In the genomic region with DNA sequence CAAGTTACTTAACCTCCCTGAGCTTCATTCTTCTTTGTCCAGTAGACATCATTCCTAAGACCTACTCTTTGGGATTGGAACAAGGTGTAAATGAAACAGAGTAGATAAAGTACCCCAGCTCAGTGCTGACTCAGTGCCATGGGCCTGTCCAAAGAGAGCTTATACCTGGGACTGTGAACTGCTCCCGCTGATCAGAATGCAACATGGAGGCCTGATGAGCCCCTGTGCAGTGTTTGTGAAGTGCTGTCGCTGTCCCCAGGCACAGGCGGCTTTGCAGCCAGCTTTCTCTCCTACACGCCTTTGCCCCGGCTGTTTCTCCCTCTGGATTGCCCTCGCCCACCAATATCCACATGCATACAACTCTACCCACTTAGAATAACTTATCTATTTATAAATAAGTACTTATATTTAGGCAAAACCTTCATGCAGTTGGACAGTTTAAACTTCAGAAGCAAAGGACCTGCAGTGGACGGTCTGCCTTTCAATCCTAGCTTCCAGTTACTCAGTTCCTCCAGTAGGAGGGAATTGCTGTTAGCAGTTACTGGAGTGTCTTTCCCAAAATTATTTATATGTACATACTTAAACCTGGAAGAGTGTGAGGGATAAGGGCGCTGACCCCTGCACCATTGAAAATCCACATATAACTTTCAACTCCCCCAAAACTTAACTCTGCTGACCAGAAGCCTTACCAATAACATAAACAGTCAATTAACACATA, we compare ENCODE assay signal across 2 cellular contexts.
TF ChIP-seq lines count a peak whose summit lies in the region.

No MANE protein-coding gene starts in this region.

TF ChIP-seq in SK-N-SH, 30 proteins besides CTCF, POLR2A, EP300 and RAD21 (continued from another document):
- TF ChIP-seq ZBTB33 (IDR thresholded peaks at IDR 0.05; ENCODE audit: borderline replicate concordance, low read depth) (no peak), FOXM1 (IDR thresholded peaks at IDR 0.05; ENCODE audit: low read depth) (no peak)
- TF ChIP-seq, protein P1, sequence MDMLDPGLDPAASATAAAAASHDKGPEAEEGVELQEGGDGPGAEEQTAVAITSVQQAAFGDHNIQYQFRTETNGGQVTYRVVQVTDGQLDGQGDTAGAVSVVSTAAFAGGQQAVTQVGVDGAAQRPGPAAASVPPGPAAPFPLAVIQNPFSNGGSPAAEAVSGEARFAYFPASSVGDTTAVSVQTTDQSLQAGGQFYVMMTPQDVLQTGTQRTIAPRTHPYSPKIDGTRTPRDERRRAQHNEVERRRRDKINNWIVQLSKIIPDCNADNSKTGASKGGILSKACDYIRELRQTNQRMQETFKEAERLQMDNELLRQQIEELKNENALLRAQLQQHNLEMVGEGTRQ (IDR thresholded peaks at IDR 0.05; ENCODE audit: borderline replicate concordance, low read depth, low read length) = no peak

TF ChIP-seq in SK-N-SH treated with all-trans-retinoic acid at 6 μM for 48 hours, 23 proteins besides CTCF, POLR2A, EP300 and RAD21 (continued from another document):
- TF ChIP-seq POU6F1 (CRISPR knock-in tag; IDR thresholded peaks at IDR 0.05; ENCODE audit: borderline replicate concordance, low read depth) = no peak
- TF ChIP-seq TOX (CRISPR knock-in tag; IDR thresholded peaks at IDR 0.05; ENCODE audit: borderline replicate concordance) = no peak
- TF ChIP-seq CSDC2 (CRISPR knock-in tag; IDR thresholded peaks at IDR 0.05) = no peak
- TF ChIP-seq, protein P2, sequence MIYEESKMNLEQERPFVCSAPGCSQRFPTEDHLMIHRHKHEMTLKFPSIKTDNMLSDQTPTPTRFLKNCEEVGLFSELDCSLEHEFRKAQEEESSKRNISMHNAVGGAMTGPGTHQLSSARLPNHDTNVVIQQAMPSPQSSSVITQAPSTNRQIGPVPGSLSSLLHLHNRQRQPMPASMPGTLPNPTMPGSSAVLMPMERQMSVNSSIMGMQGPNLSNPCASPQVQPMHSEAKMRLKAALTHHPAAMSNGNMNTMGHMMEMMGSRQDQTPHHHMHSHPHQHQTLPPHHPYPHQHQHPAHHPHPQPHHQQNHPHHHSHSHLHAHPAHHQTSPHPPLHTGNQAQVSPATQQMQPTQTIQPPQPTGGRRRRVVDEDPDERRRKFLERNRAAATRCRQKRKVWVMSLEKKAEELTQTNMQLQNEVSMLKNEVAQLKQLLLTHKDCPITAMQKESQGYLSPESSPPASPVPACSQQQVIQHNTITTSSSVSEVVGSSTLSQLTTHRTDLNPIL (CRISPR knock-in tag; IDR thresholded peaks at IDR 0.05; ENCODE audit: low read depth) = no peak
- no peak for TF ChIP-seq ZNF70 (CRISPR knock-in tag; IDR thresholded peaks at IDR 0.05)
- no peak for TF ChIP-seq ZFP3 (CRISPR knock-in tag; IDR thresholded peaks at IDR 0.05)
- TF ChIP-seq, protein P3, sequence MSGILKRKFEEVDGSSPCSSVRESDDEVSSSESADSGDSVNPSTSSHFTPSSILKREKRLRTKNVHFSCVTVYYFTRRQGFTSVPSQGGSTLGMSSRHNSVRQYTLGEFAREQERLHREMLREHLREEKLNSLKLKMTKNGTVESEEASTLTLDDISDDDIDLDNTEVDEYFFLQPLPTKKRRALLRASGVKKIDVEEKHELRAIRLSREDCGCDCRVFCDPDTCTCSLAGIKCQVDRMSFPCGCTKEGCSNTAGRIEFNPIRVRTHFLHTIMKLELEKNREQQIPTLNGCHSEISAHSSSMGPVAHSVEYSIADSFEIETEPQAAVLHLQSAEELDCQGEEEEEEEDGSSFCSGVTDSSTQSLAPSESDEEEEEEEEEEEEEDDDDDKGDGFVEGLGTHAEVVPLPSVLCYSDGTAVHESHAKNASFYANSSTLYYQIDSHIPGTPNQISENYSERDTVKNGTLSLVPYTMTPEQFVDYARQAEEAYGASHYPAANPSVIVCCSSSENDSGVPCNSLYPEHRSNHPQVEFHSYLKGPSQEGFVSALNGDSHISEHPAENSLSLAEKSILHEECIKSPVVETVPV (CRISPR knock-in tag; IDR thresholded peaks at IDR 0.05) = no peak
- TF ChIP-seq ZFP30 (CRISPR knock-in tag; IDR thresholded peaks at IDR 0.05) = no peak
- TF ChIP-seq ISL1 (CRISPR knock-in tag; IDR thresholded peaks at IDR 0.05) = no peak
- TF ChIP-seq, protein P4, sequence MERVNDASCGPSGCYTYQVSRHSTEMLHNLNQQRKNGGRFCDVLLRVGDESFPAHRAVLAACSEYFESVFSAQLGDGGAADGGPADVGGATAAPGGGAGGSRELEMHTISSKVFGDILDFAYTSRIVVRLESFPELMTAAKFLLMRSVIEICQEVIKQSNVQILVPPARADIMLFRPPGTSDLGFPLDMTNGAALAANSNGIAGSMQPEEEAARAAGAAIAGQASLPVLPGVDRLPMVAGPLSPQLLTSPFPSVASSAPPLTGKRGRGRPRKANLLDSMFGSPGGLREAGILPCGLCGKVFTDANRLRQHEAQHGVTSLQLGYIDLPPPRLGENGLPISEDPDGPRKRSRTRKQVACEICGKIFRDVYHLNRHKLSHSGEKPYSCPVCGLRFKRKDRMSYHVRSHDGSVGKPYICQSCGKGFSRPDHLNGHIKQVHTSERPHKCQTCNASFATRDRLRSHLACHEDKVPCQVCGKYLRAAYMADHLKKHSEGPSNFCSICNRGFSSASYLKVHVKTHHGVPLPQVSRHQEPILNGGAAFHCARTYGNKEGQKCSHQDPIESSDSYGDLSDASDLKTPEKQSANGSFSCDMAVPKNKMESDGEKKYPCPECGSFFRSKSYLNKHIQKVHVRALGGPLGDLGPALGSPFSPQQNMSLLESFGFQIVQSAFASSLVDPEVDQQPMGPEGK (CRISPR knock-in tag; IDR thresholded peaks at IDR 0.05; ENCODE audit: borderline replicate concordance) = no peak
- TF ChIP-seq ESRRG (CRISPR knock-in tag; IDR thresholded peaks at IDR 0.05) = no peak
- no peak for TF ChIP-seq TCF4 (CRISPR knock-in tag; IDR thresholded peaks at IDR 0.05; ENCODE audit: borderline replicate concordance)
- TF ChIP-seq RARB (CRISPR knock-in tag; IDR thresholded peaks at IDR 0.05) = no peak
TF ChIP-seq in SK-N-SH treated with all-trans-retinoic acid at 6 μM for 48 hours: peak in this region for 0.
